In the genomic region with DNA sequence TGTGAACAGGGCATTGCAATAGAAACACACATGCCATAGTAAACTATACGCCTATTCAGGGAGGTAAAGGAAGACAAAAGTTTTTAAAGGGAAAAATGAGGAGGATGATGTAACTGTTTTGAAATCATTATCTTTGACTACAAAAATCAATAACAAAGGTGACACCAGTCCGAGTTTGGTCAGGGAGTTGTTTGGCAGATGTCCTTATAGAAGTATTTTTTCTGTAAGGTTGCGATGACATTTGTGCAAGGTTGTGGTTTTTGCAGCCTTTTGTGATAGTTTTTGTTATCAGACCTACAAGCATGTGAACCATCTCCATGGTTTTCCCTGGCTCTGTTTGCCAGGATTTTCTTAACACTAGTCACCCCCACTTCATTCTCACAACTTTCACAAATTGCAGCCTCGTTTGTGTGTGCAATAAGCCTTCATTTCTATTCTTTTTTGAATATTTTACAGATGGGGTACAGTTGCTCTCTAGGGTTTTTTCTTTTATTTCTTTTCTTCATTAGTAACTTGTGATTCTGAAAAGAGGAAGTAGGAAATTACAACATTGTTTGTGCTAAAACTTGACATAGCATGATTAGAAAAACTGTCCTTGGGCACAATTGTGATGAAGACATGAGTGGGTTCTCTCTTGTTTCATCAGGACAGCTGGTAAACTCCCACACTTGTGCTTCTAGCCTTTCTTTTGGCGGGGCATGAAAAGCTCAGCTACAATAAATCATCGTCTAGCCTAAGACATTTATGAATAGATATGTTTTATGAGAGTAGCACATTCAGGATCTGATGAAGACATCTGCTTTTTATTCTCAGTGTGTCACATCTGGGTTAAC, we compare ENCODE assay signal across 1 cellular context.
TF ChIP-seq lines count a peak whose summit lies in the region.

No MANE protein-coding gene starts in this region.

TF ChIP-seq in HepG2, 621 proteins besides CTCF, POLR2A, EP300 and RAD21 (continued from another document):
- TF ChIP-seq ZNF646 (CRISPR knock-in tag; IDR thresholded peaks at IDR 0.05): 0 out of 2 replicates have a peak, but pooled peaks have one; percentile 30
- TF ChIP-seq NCOA2 (CRISPR knock-in tag; IDR thresholded peaks at IDR 0.05): peak; percentile 24; the same call in 1 of the 2 replicates
- TF ChIP-seq PAXIP1 (CRISPR knock-in tag; conservative IDR thresholded peaks at IDR 0.05): 0 out of 2 replicates have a peak, but pooled peaks have one; percentile 27
- no peak for TF ChIP-seq PHB2 (IDR thresholded peaks at IDR 0.05; ENCODE audit: partially characterized antibody)
- TF ChIP-seq NR2F1 (CRISPR knock-in tag; IDR thresholded peaks at IDR 0.05): no peak
- no peak for TF ChIP-seq ZMAT5 (CRISPR knock-in tag; IDR thresholded peaks at IDR 0.05; ENCODE audit: borderline replicate concordance, low read depth)
- no peak for TF ChIP-seq ZFY (CRISPR knock-in tag; IDR thresholded peaks at IDR 0.05)
- TF ChIP-seq CEBPG (CRISPR knock-in tag; IDR thresholded peaks at IDR 0.05): no peak
- no peak for TF ChIP-seq NR2C2 (CRISPR knock-in tag; IDR thresholded peaks at IDR 0.05; ENCODE audit: borderline replicate concordance)
- TF ChIP-seq SOX13 (IDR thresholded peaks at IDR 0.05): no peak
- TF ChIP-seq SOX13 (CRISPR knock-in tag; conservative IDR thresholded peaks at IDR 0.05 in 1 of 2, IDR thresholded peaks at IDR 0.05 in 1 of 2): peak in 1 of 2 experiments; percentile 56; a peak in 1 of 4 replicates
- no peak for TF ChIP-seq ZNF326 (CRISPR knock-in tag; IDR thresholded peaks at IDR 0.05; ENCODE audit: borderline replicate concordance)
- no peak for TF ChIP-seq ZNF781 (CRISPR knock-in tag; IDR thresholded peaks at IDR 0.05; ENCODE audit: borderline replicate concordance, not compliant biosample characterization)
- no peak for TF ChIP-seq CEBPB (IDR thresholded peaks at IDR 0.05; ENCODE audit: borderline replicate concordance, low read depth, low read length)
- TF ChIP-seq ELF1 (CRISPR knock-in tag; IDR thresholded peaks at IDR 0.05): no peak
- TF ChIP-seq CAMTA2 (CRISPR knock-in tag; IDR thresholded peaks at IDR 0.05; ENCODE audit: borderline replicate concordance): no peak
- TF ChIP-seq DR1 (CRISPR knock-in tag; IDR thresholded peaks at IDR 0.05): no peak
- peak; percentile 68 for TF ChIP-seq ONECUT2 (CRISPR knock-in tag; IDR thresholded peaks at IDR 0.05)
- TF ChIP-seq ZNF563 (CRISPR knock-in tag; IDR thresholded peaks at IDR 0.05): no peak
- TF ChIP-seq ZNF597 (CRISPR knock-in tag; IDR thresholded peaks at IDR 0.05): no peak
- no peak for TF ChIP-seq FOXP1 (IDR thresholded peaks at IDR 0.05)
- TF ChIP-seq FOXP1 (CRISPR knock-in tag; IDR thresholded peaks at IDR 0.05): peak; percentile 30; the same call in 1 of the 2 replicates
- no peak for TF ChIP-seq SOX6 (IDR thresholded peaks at IDR 0.05)
- peak; percentile 79 for TF ChIP-seq SOX6 (CRISPR knock-in tag; IDR thresholded peaks at IDR 0.05)
- no peak for TF ChIP-seq PRDM15 (CRISPR knock-in tag; IDR thresholded peaks at IDR 0.05)
- TF ChIP-seq ZNF850 (CRISPR knock-in tag; conservative IDR thresholded peaks at IDR 0.05): no peak
- TF ChIP-seq RNF219 (CRISPR knock-in tag; IDR thresholded peaks at IDR 0.05): no peak
- TF ChIP-seq ZSCAN22 (CRISPR knock-in tag; IDR thresholded peaks at IDR 0.05): no peak
- TF ChIP-seq ZC3H4 (CRISPR knock-in tag; IDR thresholded peaks at IDR 0.05; ENCODE audit: borderline replicate concordance): no peak
